Comparison of ENCODE assay signal across 8 cellular contexts in the genomic region with DNA sequence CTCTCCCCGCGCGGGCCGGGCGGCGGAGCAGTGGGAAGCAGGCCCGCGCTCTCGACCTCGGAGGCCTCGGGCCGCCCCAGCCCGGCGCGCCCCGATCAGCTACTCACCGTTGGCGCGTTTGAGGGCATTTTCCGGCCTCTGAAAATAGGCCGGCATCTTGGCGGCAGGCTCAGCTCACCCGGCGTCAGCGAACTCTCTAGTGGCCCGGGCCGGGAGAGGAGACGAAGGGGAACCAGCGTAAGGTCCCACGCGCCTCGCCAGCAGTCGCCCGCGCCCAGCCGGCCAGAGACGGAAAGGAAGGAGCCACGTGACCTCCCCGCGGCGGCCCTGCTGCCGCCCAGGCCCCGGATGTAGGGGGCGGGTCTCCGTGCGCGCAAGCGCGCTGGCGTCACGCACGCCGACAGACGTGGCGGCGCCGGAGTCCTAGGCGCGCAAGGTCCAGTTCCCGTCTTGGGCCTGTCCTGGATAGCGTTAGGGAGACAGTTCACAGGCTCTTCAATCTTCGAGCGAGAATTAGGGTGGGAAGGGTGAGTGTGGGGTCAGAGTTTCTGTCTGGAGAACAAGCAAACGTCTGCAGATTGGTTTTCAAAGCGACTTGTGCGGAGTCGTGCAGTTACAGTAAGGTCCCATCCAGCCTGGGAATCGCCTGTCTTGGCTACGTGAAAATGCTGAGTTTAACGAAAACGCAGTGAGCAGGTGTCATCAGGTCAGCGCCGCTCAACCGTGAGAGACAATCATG. TPM values are rescaled to one million over a fixed set of nuclear protein-coding genes. Genes with fewer than 3 reads are reported as not detected.
DNase-seq lines count a peak whose midpoint lies in the region; ATAC-seq and TF ChIP-seq lines count a peak whose summit lies in the region.

A gene with protein sequence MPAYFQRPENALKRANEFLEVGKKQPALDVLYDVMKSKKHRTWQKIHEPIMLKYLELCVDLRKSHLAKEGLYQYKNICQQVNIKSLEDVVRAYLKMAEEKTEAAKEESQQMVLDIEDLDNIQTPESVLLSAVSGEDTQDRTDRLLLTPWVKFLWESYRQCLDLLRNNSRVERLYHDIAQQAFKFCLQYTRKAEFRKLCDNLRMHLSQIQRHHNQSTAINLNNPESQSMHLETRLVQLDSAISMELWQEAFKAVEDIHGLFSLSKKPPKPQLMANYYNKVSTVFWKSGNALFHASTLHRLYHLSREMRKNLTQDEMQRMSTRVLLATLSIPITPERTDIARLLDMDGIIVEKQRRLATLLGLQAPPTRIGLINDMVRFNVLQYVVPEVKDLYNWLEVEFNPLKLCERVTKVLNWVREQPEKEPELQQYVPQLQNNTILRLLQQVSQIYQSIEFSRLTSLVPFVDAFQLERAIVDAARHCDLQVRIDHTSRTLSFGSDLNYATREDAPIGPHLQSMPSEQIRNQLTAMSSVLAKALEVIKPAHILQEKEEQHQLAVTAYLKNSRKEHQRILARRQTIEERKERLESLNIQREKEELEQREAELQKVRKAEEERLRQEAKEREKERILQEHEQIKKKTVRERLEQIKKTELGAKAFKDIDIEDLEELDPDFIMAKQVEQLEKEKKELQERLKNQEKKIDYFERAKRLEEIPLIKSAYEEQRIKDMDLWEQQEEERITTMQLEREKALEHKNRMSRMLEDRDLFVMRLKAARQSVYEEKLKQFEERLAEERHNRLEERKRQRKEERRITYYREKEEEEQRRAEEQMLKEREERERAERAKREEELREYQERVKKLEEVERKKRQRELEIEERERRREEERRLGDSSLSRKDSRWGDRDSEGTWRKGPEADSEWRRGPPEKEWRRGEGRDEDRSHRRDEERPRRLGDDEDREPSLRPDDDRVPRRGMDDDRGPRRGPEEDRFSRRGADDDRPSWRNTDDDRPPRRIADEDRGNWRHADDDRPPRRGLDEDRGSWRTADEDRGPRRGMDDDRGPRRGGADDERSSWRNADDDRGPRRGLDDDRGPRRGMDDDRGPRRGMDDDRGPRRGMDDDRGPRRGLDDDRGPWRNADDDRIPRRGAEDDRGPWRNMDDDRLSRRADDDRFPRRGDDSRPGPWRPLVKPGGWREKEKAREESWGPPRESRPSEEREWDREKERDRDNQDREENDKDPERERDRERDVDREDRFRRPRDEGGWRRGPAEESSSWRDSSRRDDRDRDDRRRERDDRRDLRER (N-terminal part only) (minus strand): TSS at position 297 of the 739 bp plus-strand sequence. CDS start 141 bp downstream, at position 156.

- in situ Hi-C loops in Panc1 (cut with HindIII; ENCODE audit: low pct_unique_long_range_greater_than_20kb, low sequenced_read_pairs): no loop called here

- CTCF ChIA-PET in Panc1 (lab: Charles Lee): no interaction called here

- H3K9me3 ChIP-seq in Panc1 (ENCODE audit: control insufficient read depth, insufficient read depth, low read depth, low read length): no peaks in the 10 kb centered on the region
- no peaks in the 10 kb centered on the region for H3K9me3 ChIP-seq in esophagus muscularis mucosa
- no peaks in the 10 kb centered on the region for H3K9me3 ChIP-seq in muscle layer of duodenum (ENCODE audit: control insufficient read depth in 1 of 2, low read length in 2 of 2)

- TF ChIP-seq CTCF in Panc1 (IDR thresholded peaks at IDR 0.05) (no peak), esophagus muscularis mucosa (IDR thresholded peaks at IDR 0.05) (no peak)

- H3K4me3 ChIP-seq in Panc1 (ENCODE audit: low read depth in 2 of 2, low read length in 2 of 2) (peak within 1 kb of the TSS; percentile 92 to 96), esophagus muscularis mucosa (peak within 1 kb of the TSS; percentile 81 to 99 (median 93)), muscle layer of duodenum (ENCODE audit: low read depth in 1 of 2, low read length in 2 of 2) (peak within 1 kb of the TSS; percentile 79 to 93)

- POLR2A ChIA-PET in Panc1 (lab: Charles Lee): interaction anchor here (0.6 kb wide), 1 partner anchor 407 kb away, joined by 5 read pairs; no protein-coding TSS in a partner anchor

- H3K27ac ChIP-seq in Panc1 (ENCODE audit: low read length) (peak within 1 kb of the TSS; percentile 98), esophagus muscularis mucosa (replicated peaks in 1 of 4) (peak within 1 kb of the TSS; percentile 98 to 99 (median 98)), muscle layer of duodenum (ENCODE audit: low read length) (peak within 1 kb of the TSS; percentile 99)

- peaks cover 16% of the 10 kb centered on the region for H3K36me3 ChIP-seq in Panc1 (ENCODE audit: control insufficient read depth, insufficient read depth, low read length)
- H3K36me3 ChIP-seq in esophagus muscularis mucosa: no peaks in the 10 kb centered on the region
- H3K36me3 ChIP-seq in muscle layer of duodenum (ENCODE audit: control insufficient read depth in 1 of 2, insufficient read depth in 2 of 2, low read length in 2 of 2): peaks cover 0 to 6% of the 10 kb centered on the region in 2 donors

- BruUV-seq in Panc1 (replicated peaks; lab: Mats Ljungman, UMichigan): no TSS peak

- peak; percentile 21 for TF ChIP-seq EP300 in esophagus muscularis mucosa (IDR thresholded peaks at IDR 0.05)

- peak; percentile 80 for ATAC-seq in GM21515 (IDR thresholded peaks at IDR 0.05; ENCODE audit: unreplicated experiment)
- ATAC-seq in Panc1: peak; percentile 94

- peak; percentile 91 for TF ChIP-seq POLR2A in esophagus muscularis mucosa (IDR thresholded peaks at IDR 0.05; ENCODE audit: low read depth)

- 0% methylated on average over 30 of the region's 74 CpGs for WGBS in esophagus muscularis mucosa

- DNase-seq in DMS153 (lab: John Stamatoyannopoulos, UW): peak; percentile 61
- DNase-seq in HuH-7 (ENCODE audit: low spot score): peak; percentile 82
- peak; percentile 84 for DNase-seq in Panc1 (ENCODE audit: low read depth, low spot score)
- DNase-seq in activated T-cell treated with anti-CD3 and anti-CD28 coated beads, Interleukin-2, amount 50 U/mL, for 48 hours: peak; percentile 93 to 96
- peak; percentile 95 for DNase-seq in esophagus muscularis mucosa (ENCODE audit: extremely low spot score)
- peak; percentile 84 for DNase-seq in stimulated activated CD8-positive, alpha-beta memory T cell treated with anti-CD3 and anti-CD28 coated beads, Interleukin-7, amount 100 ng/mL, for 24 hours (ENCODE audit: low read depth)

- H3K4me1 ChIP-seq in Panc1 (ENCODE audit: control insufficient read depth, insufficient read depth, low read length) (peaks cover 22% of the 10 kb centered on the region), esophagus muscularis mucosa (peaks cover 22 to 49% (median 46%) of the 10 kb centered on the region in 4 donors), muscle layer of duodenum (ENCODE audit: control insufficient read depth in 1 of 2, insufficient read depth in 2 of 2, low read length in 2 of 2) (peaks cover 7 to 24% of the 10 kb centered on the region in 2 donors)

- H3K27me3 ChIP-seq in Panc1 (ENCODE audit: control insufficient read depth, insufficient read depth, low read length) (no peaks in the 10 kb centered on the region), esophagus muscularis mucosa (no peaks in the 10 kb centered on the region), muscle layer of duodenum (ENCODE audit: low read depth, low read length) (no peaks in the 10 kb centered on the region)

- intact Hi-C loops in Panc1 (cut with micrococcal nuclease; ENCODE audit: unreplicated experiment) (no loop called here), esophagus muscularis mucosa (cut with DNase I) (no loop called here)

RNA-seq across cellular contexts. Expression of the gene that starts here (rescaled TPM):
- total RNA-seq in Panc1 (2021; ENCODE audit: unreplicated experiment): 214 TPM
- polyA plus RNA-seq in Panc1 (2012; ENCODE audit: insufficient read length): 181 TPM
- 100 to 1,000 TPM; 118 to 147 (median 128) TPM for total RNA-seq in esophagus muscularis mucosa

Comparison
In these comparisons a context has a peak if more than half of its experiments do, and no peak if none do; other contexts are left out.
1. Peak in every context shown above with its lines: DNase-seq, ATAC-seq, H3K4me3 ChIP-seq and H3K27ac ChIP-seq.